Comparison of ENCODE assay signal across 8 cellular contexts in the genomic region with DNA sequence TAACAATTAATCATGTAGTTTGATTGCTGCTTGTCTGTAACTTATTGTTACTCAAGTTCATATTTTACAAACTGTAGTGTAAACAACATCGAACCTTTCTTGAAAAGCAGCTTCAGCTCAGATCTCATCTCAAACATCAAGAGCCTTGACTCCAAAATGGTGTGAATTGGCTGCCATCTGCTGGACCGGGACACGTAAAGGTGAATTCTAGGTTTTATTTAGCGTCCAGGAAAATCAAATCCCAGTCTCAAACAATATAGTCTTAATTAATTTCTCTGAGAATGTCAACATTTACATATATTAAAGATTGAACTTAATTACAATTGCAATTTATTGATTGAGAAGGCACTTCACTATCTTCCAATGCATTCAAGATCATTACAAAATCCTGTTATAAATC.
DNase-seq lines count a peak whose midpoint lies in the region; ATAC-seq, FAIRE-seq and TF ChIP-seq lines count a peak whose summit lies in the region.

No MANE protein-coding gene starts in this region.

- ATAC-seq in Panc1: 0 out of 2 replicates have a peak, but pooled peaks have one; percentile 26

- H3K27ac ChIP-seq in Panc1 (ENCODE audit: low read length): no peak overlapping the region

- H3K27me3 ChIP-seq in Panc1 (ENCODE audit: control insufficient read depth, insufficient read depth, low read length): no peaks in the 10 kb centered on the region

- TF ChIP-seq RAD21 in Ishikawa (IDR thresholded peaks at IDR 0.05; ENCODE audit: low read depth): peak; percentile 35

- TF ChIP-seq EP300 in Ishikawa (IDR thresholded peaks at IDR 0.05; ENCODE audit: borderline replicate concordance): no peak

- H3K4me3 ChIP-seq in AG10803 (ENCODE audit: low read length): no peak overlapping the region
- H3K4me3 ChIP-seq in Panc1 (ENCODE audit: low read depth in 2 of 2, low read length in 2 of 2): no peak overlapping the region

- BruUV-seq in Panc1 (replicated peaks; lab: Mats Ljungman, UMichigan): no TSS peak

- FAIRE-seq in GM19239 (lab: Jason Lieb, UNC): no peak

- POLR2A ChIA-PET in Panc1 (lab: Charles Lee): no interaction called here

- peak; percentile 1 for DNase-seq in AG10803 (ENCODE audit: low read depth)
- peak; percentile 27 for DNase-seq in Panc1 (ENCODE audit: low read depth, low spot score)
- DNase-seq in head of caudate nucleus: peak in 25 of 42 donors; percentile 9 to 65 (median 31)
- DNase-seq in activated T-cell treated with anti-CD3 and anti-CD28 coated beads for 4 hours: no peak
- DNase-seq in SKM-1 treated with dmso at 0.1 percent for 144 hours (lab: John Stamatoyannopoulos, UW; ENCODE audit: unreplicated experiment): no peak
- no peak for DNase-seq in GM19239 (ENCODE audit: insufficient read length, low spot score)
- DNase-seq in NCI-H2029 (lab: John Stamatoyannopoulos, UW): no peak

- H3K9me3 ChIP-seq in Panc1 (ENCODE audit: control insufficient read depth, insufficient read depth, low read depth, low read length): no peaks in the 10 kb centered on the region

- intact Hi-C loops in Panc1 (cut with micrococcal nuclease; ENCODE audit: unreplicated experiment) (no loop called here), head of caudate nucleus (cut with DNase I) (no loop called here)

- TF ChIP-seq CTCF in AG10803 (conservative IDR thresholded peaks at IDR 0.05; ENCODE audit: low read length) (no peak), Panc1 (IDR thresholded peaks at IDR 0.05) (peak; percentile 25; the same call in 1 of the 2 replicates)

- CTCF ChIA-PET in Panc1 (lab: Charles Lee): interaction anchor here (0.5 kb wide), 1 partner anchor 781 kb away, joined by 7 read pairs; no protein-coding TSS in a partner anchor

- H3K4me1 ChIP-seq in Panc1 (ENCODE audit: control insufficient read depth, insufficient read depth, low read length): no peaks in the 10 kb centered on the region

- in situ Hi-C loops in Panc1 (cut with HindIII; ENCODE audit: low pct_unique_long_range_greater_than_20kb, low sequenced_read_pairs): no loop called here

- H3K36me3 ChIP-seq in Panc1 (ENCODE audit: control insufficient read depth, insufficient read depth, low read length): no peaks in the 10 kb centered on the region

TF ChIP-seq in Ishikawa, 13 proteins besides CTCF, POLR2A, EP300 and RAD21:
- TF ChIP-seq CREB1 (IDR thresholded peaks at IDR 0.05; ENCODE audit: low read depth): no peak
- TF ChIP-seq CEBPB (IDR thresholded peaks at IDR 0.05): no peak
- TF ChIP-seq FOXM1 (IDR thresholded peaks at IDR 0.05; ENCODE audit: borderline replicate concordance, low read depth): no peak
- TF ChIP-seq TCF12 (IDR thresholded peaks at IDR 0.05; ENCODE audit: low read depth): no peak
- TF ChIP-seq, protein P1, sequence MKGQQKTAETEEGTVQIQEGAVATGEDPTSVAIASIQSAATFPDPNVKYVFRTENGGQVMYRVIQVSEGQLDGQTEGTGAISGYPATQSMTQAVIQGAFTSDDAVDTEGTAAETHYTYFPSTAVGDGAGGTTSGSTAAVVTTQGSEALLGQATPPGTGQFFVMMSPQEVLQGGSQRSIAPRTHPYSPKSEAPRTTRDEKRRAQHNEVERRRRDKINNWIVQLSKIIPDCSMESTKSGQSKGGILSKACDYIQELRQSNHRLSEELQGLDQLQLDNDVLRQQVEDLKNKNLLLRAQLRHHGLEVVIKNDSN (IDR thresholded peaks at IDR 0.05): no peak
- no peak for TF ChIP-seq NFIC (IDR thresholded peaks at IDR 0.05)
- TF ChIP-seq ZBTB7A (IDR thresholded peaks at IDR 0.05; ENCODE audit: low read depth): no peak
- TF ChIP-seq TEAD4 (IDR thresholded peaks at IDR 0.05): no peak
- no peak for TF ChIP-seq TAF1 (IDR thresholded peaks at IDR 0.05; ENCODE audit: low read depth)
- no peak for TF ChIP-seq REST (IDR thresholded peaks at IDR 0.05; ENCODE audit: low read depth)
- no peak for TF ChIP-seq YY1 (IDR thresholded peaks at IDR 0.05; ENCODE audit: low read depth)
- no peak for TF ChIP-seq MAX (IDR thresholded peaks at IDR 0.05)
- TF ChIP-seq EGR1 (IDR thresholded peaks at IDR 0.05): no peak

Comparison
In these comparisons a context has a peak if more than half of its experiments do, and no peak if none do; other contexts are left out.
1. DNase-seq: peak in AG10803 (single experiment), Panc1 (single experiment) and head of caudate nucleus (25 of 42); none in activated T-cell treated with anti-CD3 and anti-CD28 coated beads for 4 hours (single experiment), SKM-1 treated with dmso at 0.1 percent for 144 hours (single experiment), GM19239 (single experiment) and NCI-H2029 (single experiment).